27 cellular contexts compared by ENCODE assay signal in the genomic region with DNA sequence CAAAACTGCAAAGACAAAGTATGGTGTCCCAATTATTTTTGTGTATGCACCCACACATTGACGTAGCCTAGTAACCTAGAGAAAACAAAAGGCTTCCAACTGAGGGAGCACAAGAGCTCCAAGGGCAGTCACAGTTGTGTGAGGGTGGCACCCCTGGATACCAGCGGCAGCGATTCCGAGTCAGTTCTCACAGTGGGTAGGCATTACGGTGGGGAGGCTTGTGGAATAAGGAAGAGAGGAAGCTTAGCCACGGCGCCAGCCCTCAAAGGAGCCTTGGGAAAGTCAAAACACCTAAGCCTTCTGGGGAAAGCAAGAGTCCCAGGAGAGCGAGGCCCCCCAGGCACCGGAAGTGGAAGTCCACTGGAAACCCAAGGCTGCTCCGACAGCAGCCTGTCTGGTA.
"Had no signal": no experiment of that assay in that cellular context is flagged by ENCODE, and none has a peak within 500 bp of the region (broad histone marks: within the 10 kb centered on the region; RNA-seq: fewer than 3 reads in every experiment).

No MANE protein-coding gene starts in this region.

- H3K4me3 Mint-ChIP-seq: activated CD4-positive, alpha-beta memory T cell treated with anti-CD3 and anti-CD28 coated beads for 36 hours; activated CD4-positive, alpha-beta T cell treated with anti-CD3 and anti-CD28 coated beads, Interleukin-2, amount 10 ng/mL, durations not matched to agents 7 days and 5 days; activated CD8-positive, alpha-beta memory T cell treated with anti-CD3 and anti-CD28 coated beads, Interleukin-2, amount 10 ng/mL, durations not matched to agents 7 days and 5 days; activated naive CD4-positive, alpha-beta T cell treated with anti-CD3 and anti-CD28 coated beads, Interleukin-2, amount 10 ng/mL, durations not matched to agents 7 days and 5 days; activated naive CD8-positive, alpha-beta T cell; activated naive CD8-positive, alpha-beta T cell treated with anti-CD3 and anti-CD28 coated beads, Interleukin-2, amount 50 U/mL, for 24 hours; brain had no signal

- H3K36me3 Mint-ChIP-seq: activated CD4-positive, alpha-beta memory T cell treated with anti-CD3 and anti-CD28 coated beads for 36 hours; activated CD8-positive, alpha-beta memory T cell treated with anti-CD3 and anti-CD28 coated beads, Interleukin-2, amount 10 ng/mL, durations not matched to agents 7 days and 5 days; activated naive CD4-positive, alpha-beta T cell treated with anti-CD3 and anti-CD28 coated beads, Interleukin-2, amount 10 ng/mL, durations not matched to agents 7 days and 5 days; activated naive CD8-positive, alpha-beta T cell; brain had no signal

- H3K27me3 Mint-ChIP-seq: activated CD4-positive, alpha-beta T cell treated with anti-CD3 and anti-CD28 coated beads, Interleukin-2, amount 10 ng/mL, durations not matched to agents 7 days and 5 days; activated naive CD8-positive, alpha-beta T cell had no signal

- H3K4me1 Mint-ChIP-seq: brain had no signal

- ATAC-seq: activated CD8-positive, alpha-beta memory T cell treated with anti-CD3 and anti-CD28 coated beads, Interleukin-2, amount 10 ng/mL, durations not matched to agents 7 days and 5 days; activated naive CD8-positive, alpha-beta T cell treated with anti-CD3 and anti-CD28 coated beads, Interleukin-2, amount 50 U/mL, for 24 hours; Panc1 had no signal

- DNase-seq: activated CD4-positive, alpha-beta memory T cell treated with anti-CD3 and anti-CD28 coated beads for 36 hours; activated CD4-positive, alpha-beta T cell treated with anti-CD3 and anti-CD28 coated beads, Interleukin-2, amount 10 ng/mL, durations not matched to agents 7 days and 5 days; activated CD8-positive, alpha-beta memory T cell treated with anti-CD3 and anti-CD28 coated beads for 24 hours; activated CD8-positive, alpha-beta memory T cell treated with anti-CD3 and anti-CD28 coated beads, Interleukin-2, amount 10 ng/mL, durations not matched to agents 7 days and 5 days; activated CD8-positive, alpha-beta memory T cell treated with anti-CD3 and anti-CD28 coated beads, Interleukin-2, amount 50 U/mL, for 48 hours; activated effector memory CD4-positive, alpha-beta T cell treated with Interleukin-2 at 50 U/mL for 16 hours; activated naive CD4-positive, alpha-beta T cell treated with anti-CD3 and anti-CD28 coated beads, Interleukin-2, amount 10 ng/mL, durations not matched to agents 7 days and 5 days; activated naive CD8-positive, alpha-beta T cell treated with anti-CD3 and anti-CD28 coated beads, Interleukin-2, amount 50 U/mL, for 24 hours; activated T-cell treated with anti-CD3 and anti-CD28 coated beads, Interleukin-2, amount 50 U/mL, for 48 hours; anterior cingulate cortex; central memory CD4-positive, alpha-beta T cell; Karpas-422; MG63; NCI-H1048; NCI-H1436 treated with DMSO at 0.1 percent for 48 hours; NCI-H187 treated with DMSO at 0.1 percent for 48 hours; NCI-H2081; NCI-H226; NCI-H446 treated with DMSO at 0.1 percent for 48 hours; NCI-H524; SHP77; SJCRH30; T1000; WERI-Rb-1 had no signal

- H3K9me3 Mint-ChIP-seq: activated CD4-positive, alpha-beta memory T cell treated with anti-CD3 and anti-CD28 coated beads for 36 hours; activated CD4-positive, alpha-beta T cell treated with anti-CD3 and anti-CD28 coated beads, Interleukin-2, amount 10 ng/mL, durations not matched to agents 7 days and 5 days; activated naive CD4-positive, alpha-beta T cell treated with anti-CD3 and anti-CD28 coated beads, Interleukin-2, amount 10 ng/mL, durations not matched to agents 7 days and 5 days; activated naive CD8-positive, alpha-beta T cell treated with anti-CD3 and anti-CD28 coated beads, Interleukin-2, amount 50 U/mL, for 24 hours had no signal

- H3K27ac Mint-ChIP-seq: activated CD4-positive, alpha-beta memory T cell treated with anti-CD3 and anti-CD28 coated beads for 36 hours; activated CD4-positive, alpha-beta T cell treated with anti-CD3 and anti-CD28 coated beads, Interleukin-2, amount 10 ng/mL, durations not matched to agents 7 days and 5 days; activated CD8-positive, alpha-beta memory T cell treated with anti-CD3 and anti-CD28 coated beads, Interleukin-2, amount 10 ng/mL, durations not matched to agents 7 days and 5 days; activated naive CD4-positive, alpha-beta T cell treated with anti-CD3 and anti-CD28 coated beads, Interleukin-2, amount 10 ng/mL, durations not matched to agents 7 days and 5 days; activated naive CD8-positive, alpha-beta T cell; activated naive CD8-positive, alpha-beta T cell treated with anti-CD3 and anti-CD28 coated beads, Interleukin-2, amount 50 U/mL, for 24 hours; brain had no signal
